23 cellular contexts compared by ENCODE assay signal in the genomic region with DNA sequence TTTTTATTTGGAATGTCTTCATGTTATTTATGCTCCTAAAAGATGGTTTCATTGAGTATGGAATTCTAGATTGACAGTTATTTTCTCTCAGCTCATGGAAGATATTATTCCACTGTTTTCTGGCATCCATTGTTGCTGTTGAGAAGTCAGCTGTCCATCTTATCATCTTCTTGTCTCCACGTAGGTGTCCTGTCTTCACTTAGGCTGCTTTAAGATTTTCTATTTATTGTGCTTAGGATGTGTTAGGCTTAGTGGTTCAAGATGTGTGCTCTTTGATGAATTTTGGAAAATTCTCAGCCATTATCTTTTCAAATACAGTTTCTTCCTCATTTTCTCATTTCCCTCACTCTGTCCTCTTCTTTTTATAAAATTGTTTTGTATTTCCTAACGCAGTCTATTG. TPM values are rescaled to one million over a fixed set of nuclear protein-coding genes. Genes with fewer than 3 reads are reported as not detected.
DNase-seq lines count a peak whose midpoint lies in the region; ATAC-seq and TF ChIP-seq lines count a peak whose summit lies in the region.
"Had no signal": no experiment of that assay in that cellular context is flagged by ENCODE, and none has a peak within 500 bp of the region (broad histone marks: within the 10 kb centered on the region; RNA-seq: fewer than 3 reads in every experiment).

No MANE protein-coding gene starts in this region.

- no peak overlapping the region for H3K27ac ChIP-seq in aorta (ENCODE audit: low read depth in 1 of 2, low read length in 2 of 2)
- H3K27ac ChIP-seq: BLaER1 treated with 17β-estradiol and CSF1 and Interleukin-3, amounts not matched to agents 10 nM and 100 nM; stomach had no signal

- CTCF ChIA-PET in GM10248 (lab: Yijun Ruan, JAX) = interaction anchor here (1.2 kb wide), 1 partner anchor 21 kb away, joined by 3 read pairs; no protein-coding TSS in a partner anchor

- H3K4me3 ChIP-seq in NB4 (ENCODE audit: low read depth, low read length) (no peak overlapping the region), cardiac fibroblast (replicated peaks in 1 of 2; ENCODE audit: low read depth in 2 of 2, low read length in 2 of 2) (no peak overlapping the region), aorta (ENCODE audit: low read length in 2 of 2) (no peak overlapping the region)
- H3K4me3 ChIP-seq: HAP-1, stomach had no signal

- no peak for TF ChIP-seq POLR2A in NB4 (IDR thresholded peaks at IDR 0.05; ENCODE audit: extremely low read depth, insufficient read length)

- H3K36me3 ChIP-seq in aorta (ENCODE audit: control insufficient read depth in 1 of 2, insufficient read depth in 2 of 2, low read length in 1 of 2) = peaks cover 10 to 13% of the 10 kb centered on the region in 2 donors

- H3K27me3 ChIP-seq in aorta (ENCODE audit: control insufficient read depth in 1 of 2, insufficient read depth in 2 of 2, low read length in 1 of 2) = no peaks in the 10 kb centered on the region
- H3K27me3 ChIP-seq: stomach had no signal

- TF ChIP-seq CTCF in NB4 (IDR thresholded peaks at IDR 0.05; ENCODE audit: low read depth, low read length) (no peak), cardiac fibroblast (IDR thresholded peaks at IDR 0.05; ENCODE audit: low read depth, low read length) (no peak), GM10248 (IDR thresholded peaks at IDR 0.05; ENCODE audit: control extremely low read depth, extremely low read depth, low read depth, missing control alignments) (no peak)

- no peaks in the 10 kb centered on the region for H3K4me1 ChIP-seq in aorta (ENCODE audit: control insufficient read depth in 1 of 2, insufficient read depth in 2 of 2, low read length in 2 of 2)
- H3K4me1 ChIP-seq: HAP-1, stomach had no signal

- ATAC-seq in aorta (ENCODE audit: low FRiP score) = no peak
- ATAC-seq: effector memory CD8-positive, alpha-beta T cell had no signal

- peak; percentile 12 for DNase-seq in NCI-H2029 treated with DMSO at 0.1 percent for 48 hours (lab: John Stamatoyannopoulos, UW)
- DNase-seq in NCI-H2029 (lab: John Stamatoyannopoulos, UW) = no peak
- DNase-seq in NB4 (ENCODE audit: low read depth) = peak; percentile 28
- peak; percentile 21 to 23 for DNase-seq in cardiac fibroblast (ENCODE audit: low read depth in 2 of 2)
- peak; percentile 29 for DNase-seq in myocyte (ENCODE audit: low read depth)
- no peak for DNase-seq in GM10248 (ENCODE audit: extremely low spot score)
- no peak for DNase-seq in aorta
- DNase-seq in NCI-H748 treated with DMSO at 0.1 percent for 48 hours (lab: John Stamatoyannopoulos, UW) = no peak
- DNase-seq: 8988T; activated CD4-positive, alpha-beta T cell treated with anti-CD3 and anti-CD28 coated beads, Interleukin-2, amount 10 ng/mL, durations not matched to agents 7 days and 5 days; activated effector memory CD4-positive, alpha-beta T cell treated with Interleukin-2 at 50 U/mL for 16 hours; amygdala; effector memory CD8-positive, alpha-beta T cell; naive B cell; NCI-H1048; NCI-H2081; NCI-H510A treated with DMSO at 0.1 percent for 48 hours; SHP77 treated with DMSO at 0.1 percent for 48 hours; stimulated activated CD4-positive, alpha-beta T cell treated with anti-CD3 and anti-CD28 coated beads, Interleukin-2, amount 100 ng/mL, for 48 hours; stomach; T-helper 1 cell had no signal

- POLR2A ChIA-PET in GM10248 (lab: Yijun Ruan, JAX) = no interaction called here

- intact Hi-C loops in aorta (cut with DNase I) = no loop called here

- 95 to 97% methylated on average over 2 of the region's 2 CpGs for whole genome bisulfite sequencing in aorta, 2 donors

- peaks cover 5% of the 10 kb centered on the region for H3K9me3 ChIP-seq in aorta (ENCODE audit: control insufficient read depth, low read length)

RNA-seq across cellular contexts. Expression of gene SNRK, which starts 52.0 kb away (rescaled TPM):
- total RNA-seq in myocyte (18.8 and 21.2 TPM in 2 replicates), aorta (10 to 100 TPM; 66.9 to 95.1 TPM)
- 5.2 TPM for polyA plus RNA-seq in myocyte (2012)
- polyA plus RNA-seq in aorta = 10 to 100 TPM in 1 of 2 donors, 1 to 10 TPM in 1; 7.8 to 10.5 TPM

Comparison
In these comparisons a context has a peak if more than half of its experiments do, and no peak if none do; other contexts are left out.
1. DNase-seq: peak in NCI-H2029 treated with DMSO at 0.1 percent for 48 hours (single experiment), NB4 (single experiment), cardiac fibroblast (2 of 2) and myocyte (single experiment); none in NCI-H2029 (single experiment), GM10248 (single experiment), aorta (0 of 2) and NCI-H748 treated with DMSO at 0.1 percent for 48 hours (single experiment).